Comparison of ENCODE assay signal across 23 cellular contexts in the genomic region with DNA sequence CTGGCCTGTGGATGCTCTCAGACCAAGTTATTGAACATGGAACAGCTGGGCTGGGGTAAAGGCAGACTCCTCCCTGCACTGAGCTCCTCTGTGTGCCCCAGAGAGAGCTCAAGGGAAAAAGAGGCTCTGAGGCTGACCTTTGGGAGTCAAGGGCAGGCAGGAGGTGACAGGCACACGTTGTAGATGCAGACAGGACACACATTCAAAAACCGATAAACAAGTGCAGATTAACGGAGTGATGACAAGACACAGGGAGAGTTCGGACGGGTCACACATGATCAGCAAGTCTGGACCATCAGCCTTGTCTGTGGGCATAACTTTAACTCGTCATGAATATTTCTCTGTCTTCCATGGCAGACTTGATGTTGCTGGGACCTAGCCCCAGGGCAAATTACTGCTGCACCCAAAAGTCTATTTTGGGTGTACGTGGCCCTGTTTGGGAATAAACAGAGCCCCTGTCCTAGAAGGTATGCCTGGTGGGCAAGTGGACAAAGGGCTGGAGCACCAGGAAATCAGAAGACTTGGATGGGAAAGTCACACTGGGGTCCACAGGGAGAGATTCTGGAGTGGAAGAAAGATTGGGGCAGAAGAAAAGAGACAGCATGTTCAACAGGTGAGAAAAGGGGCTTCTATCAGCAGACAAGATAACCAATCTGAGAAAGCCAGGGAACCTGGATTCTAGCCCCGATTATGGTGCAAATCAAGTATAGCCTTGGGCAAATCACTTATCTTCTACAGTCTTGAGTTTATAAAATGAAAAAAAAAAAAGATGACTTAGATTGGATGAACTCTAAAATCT.
"Had no signal": no experiment of that assay in that cellular context is flagged by ENCODE, and none has a peak within 500 bp of the region (broad histone marks: within the 10 kb centered on the region; RNA-seq: fewer than 3 reads in every experiment).

No MANE protein-coding gene starts in this region.

- H3K36me3 ChIP-seq: lower lobe of right lung, prostate gland, spleen had no signal

- H3K4me3 ChIP-seq: coronary artery, lower lobe of right lung, prostate gland, spleen, stomach had no signal

- ATAC-seq: foreskin keratinocyte; left lobe of liver; lower lobe of right lung; natural killer cell; sciatic nerve; stimulated activated memory B cell treated with anti-CD40 and anti-IgM and Interleukin-4, amounts not matched to agents 10 μg/mL and 1 μg/mL and 100 μg/mL, for 72 hours had no signal

- H2AFZ ChIP-seq: parathyroid adenoma had no signal

- FAIRE-seq: endothelial cell of umbilical vein, islet of Langerhans, urothelium cell line had no signal

- H3K36me3 Mint-ChIP-seq: memory B cell; mesothelial cell of epicardium; natural killer cell; stimulated activated memory B cell treated with anti-CD40 and anti-IgM and Interleukin-4, amounts not matched to agents 10 μg/mL and 1 μg/mL and 100 μg/mL, for 72 hours had no signal

- H3K9me3 Mint-ChIP-seq: endodermal cell; memory B cell; mesothelial cell of epicardium; natural killer cell; stimulated activated memory B cell treated with anti-CD40 and anti-IgM and Interleukin-4, amounts not matched to agents 10 μg/mL and 1 μg/mL and 100 μg/mL, for 72 hours had no signal

- H3K27ac Mint-ChIP-seq: endodermal cell; memory B cell; mesothelial cell of epicardium; natural killer cell; stimulated activated memory B cell treated with anti-CD40 and anti-IgM and Interleukin-4, amounts not matched to agents 10 μg/mL and 1 μg/mL and 100 μg/mL, for 72 hours had no signal

- H3K27me3 ChIP-seq: foreskin keratinocyte, stomach had no signal

- H3K4me1 ChIP-seq: parathyroid adenoma, prostate gland, spleen had no signal

- DNase-seq: effector CD4-positive, alpha-beta T cell; endodermal cell; foreskin keratinocyte; lower lobe of right lung; natural killer cell; occipital lobe; spleen; stimulated activated CD4-positive, alpha-beta T cell treated with anti-CD3 and anti-CD28 coated beads, Interleukin-15, amount 100 ng/mL, for 24 hours; stimulated activated CD4-positive, alpha-beta T cell treated with anti-CD3 and anti-CD28 coated beads, Interleukin-1b, Interleukin-23, amount 100 ng/mL, for 48 hours; stimulated activated CD4-positive, alpha-beta T cell treated with anti-CD3 and anti-CD28 coated beads, Interleukin-4, amount 100 ng/mL, for 24 hours; stomach; trophoblast cell had no signal

- H3K9ac ChIP-seq: parathyroid adenoma had no signal

- H3K9me3 ChIP-seq: lower lobe of right lung, prostate gland, spleen, stomach had no signal

- H3K79me2 ChIP-seq: parathyroid adenoma had no signal

- H3K4me3 Mint-ChIP-seq: endodermal cell; memory B cell; mesothelial cell of epicardium; natural killer cell; stimulated activated memory B cell treated with anti-CD40 and anti-IgM and Interleukin-4, amounts not matched to agents 10 μg/mL and 1 μg/mL and 100 μg/mL, for 72 hours had no signal

- H3K27ac ChIP-seq: coronary artery, foreskin keratinocyte, lower lobe of right lung, parathyroid adenoma, prostate gland, spleen, stomach had no signal

- H3K4me1 Mint-ChIP-seq: natural killer cell; stimulated activated memory B cell treated with anti-CD40 and anti-IgM and Interleukin-4, amounts not matched to agents 10 μg/mL and 1 μg/mL and 100 μg/mL, for 72 hours had no signal
